Comparison of ENCODE assay signal across 23 cellular contexts in genomic region chr16:12231666-12232065, GRCh38.
A peak's percentile ranks its signal among the peaks of the same experiment; 100 is the strongest.
DNase-seq lines count a peak whose midpoint lies in the region; ATAC-seq and TF ChIP-seq lines count a peak whose summit lies in the region.
"Had no signal": no experiment of that assay in that cellular context is flagged by ENCODE, and none has a peak within 500 bp of the region (broad histone marks: within the 10 kb centered on the region; RNA-seq: fewer than 3 reads in every experiment).

No MANE protein-coding gene starts in this region.

- CTCF ChIA-PET in BJ (lab: Yijun Ruan, JAX), result interaction anchor here (1.4 to 1.5 kb wide), 2 partner anchors 137 to 164 kb away, joined by 3 to 5 read pairs; no protein-coding TSS in a partner anchor
- CTCF ChIA-PET in activated CD4-positive, alpha-beta T cell treated with anti-CD3 and anti-CD28 coated beads for 36 hours (lab: Charles Lee), result interaction anchor here (0.9 kb wide), 1 partner anchor 136 kb away, joined by 3 read pairs; no protein-coding TSS in a partner anchor

- DNase-seq in BJ (ENCODE audit: low read depth) (peak; percentile 74), MG63 (peak; percentile 52), choroid plexus epithelial cell (ENCODE audit: low read depth) (peak; percentile 39), non-pigmented ciliary epithelial cell (ENCODE audit: low read depth) (peak; percentile 32), NAMALWA (ENCODE audit: low spot score) (no peak), stomach (no peak)
- DNase-seq in activated CD4-positive, alpha-beta T cell treated with anti-CD3 and anti-CD28 coated beads for 36 hours, result no peak
- no peak for DNase-seq in activated CD4-positive, CD25-positive, alpha-beta regulatory T cell treated with anti-CD3 and anti-CD28 coated beads, Interleukin-2, amount 50 U/mL, for 72 hours
- DNase-seq: activated CD4-positive, alpha-beta T cell treated with anti-CD3 and anti-CD28 coated beads, Interleukin-2, amount 10 ng/mL, durations not matched to agents 7 days and 5 days; activated T-cell treated with anti-CD3 and anti-CD28 coated beads for 4 hours; DMS53; GOT3; head of caudate nucleus; islet precursor cell; NCI-H1092 treated with DMSO at 0.1 percent for 48 hours; NK-92 treated with Interleukin-12 subunit alpha and Interleukin-12 subunit beta, amount 100 ng/mL, for 24 hours; SJCRH30; substantia nigra; T1000 had no signal

- ATAC-seq in activated CD4-positive, alpha-beta T cell treated with anti-CD3 and anti-CD28 coated beads for 36 hours, result no peak

- POLR2A ChIA-PET in BJ (lab: Charles Lee), result interaction anchor here (0.6 kb wide), 1 partner anchor 624 kb away, joined by 6 read pairs; no protein-coding TSS in a partner anchor
- POLR2A ChIA-PET in activated CD4-positive, alpha-beta T cell treated with anti-CD3 and anti-CD28 coated beads for 36 hours (lab: Charles Lee), result no interaction called here

- no peak overlapping the region for H3K27ac ChIP-seq in stomach
- H3K27ac ChIP-seq: right atrium auricular region, SJCRH30 had no signal

- peaks cover 0 to 36% (median 7%) of the 10 kb centered on the region in 4 donors for H3K4me1 ChIP-seq in stomach
- H3K4me1 ChIP-seq: right atrium auricular region, SJCRH30 had no signal

- no peaks in the 10 kb centered on the region for H3K9me3 Mint-ChIP-seq in activated CD4-positive, alpha-beta T cell treated with anti-CD3 and anti-CD28 coated beads for 36 hours (ENCODE audit: low read depth)
- H3K9me3 Mint-ChIP-seq: activated CD4-positive, alpha-beta T cell treated with anti-CD3 and anti-CD28 coated beads, Interleukin-2, amount 10 ng/mL, durations not matched to agents 7 days and 5 days; activated naive CD4-positive, alpha-beta T cell treated with anti-CD3 and anti-CD28 coated beads, Interleukin-2, amount 50 U/mL, for 24 hours; central memory CD8-positive, alpha-beta T cell; neural crest cell had no signal

- H3K4me1 Mint-ChIP-seq in activated CD4-positive, alpha-beta T cell treated with anti-CD3 and anti-CD28 coated beads for 36 hours, result peaks cover 13% of the 10 kb centered on the region

- no peaks in the 10 kb centered on the region for H3K9me3 ChIP-seq in MG63
- no peaks in the 10 kb centered on the region for H3K9me3 ChIP-seq in stomach
- H3K9me3 ChIP-seq: right atrium auricular region, SJCRH30 had no signal

- H3K36me3 ChIP-seq in BJ (ENCODE audit: control insufficient read depth, insufficient read depth, low read length) (no peaks in the 10 kb centered on the region), MG63 (no peaks in the 10 kb centered on the region; the same call in 1 of the 2 replicates), stomach (no peaks in the 10 kb centered on the region)
- H3K36me3 ChIP-seq: right atrium auricular region, SJCRH30 had no signal

- H3K27me3 Mint-ChIP-seq in activated CD4-positive, alpha-beta T cell treated with anti-CD3 and anti-CD28 coated beads for 36 hours, result no peaks in the 10 kb centered on the region
- H3K27me3 Mint-ChIP-seq: activated CD4-positive, alpha-beta T cell treated with anti-CD3 and anti-CD28 coated beads, Interleukin-2, amount 10 ng/mL, durations not matched to agents 7 days and 5 days; activated naive CD4-positive, alpha-beta T cell treated with anti-CD3 and anti-CD28 coated beads, Interleukin-2, amount 50 U/mL, for 24 hours; central memory CD8-positive, alpha-beta T cell had no signal

- H3K4me3 ChIP-seq in BJ (ENCODE audit: low read depth, low read length) (no peak overlapping the region), MG63 (no peak overlapping the region), choroid plexus epithelial cell (ENCODE audit: low read depth, low read length) (no peak overlapping the region), stomach (no peak overlapping the region)
- H3K4me3 ChIP-seq: right atrium auricular region, SJCRH30 had no signal

- H3K27me3 ChIP-seq in BJ (ENCODE audit: control insufficient read depth, insufficient read depth, low read length), result no peaks in the 10 kb centered on the region
- no peaks in the 10 kb centered on the region for H3K27me3 ChIP-seq in MG63
- H3K27me3 ChIP-seq in stomach, result no peaks in the 10 kb centered on the region
- H3K27me3 ChIP-seq: right atrium auricular region, SJCRH30 had no signal

- TF ChIP-seq EP300 in stomach (IDR thresholded peaks at IDR 0.05), result no peak

- no peak overlapping the region for H3K27ac Mint-ChIP-seq in activated CD4-positive, alpha-beta T cell treated with anti-CD3 and anti-CD28 coated beads for 36 hours
- H3K27ac Mint-ChIP-seq: activated CD4-positive, alpha-beta T cell treated with anti-CD3 and anti-CD28 coated beads, Interleukin-2, amount 10 ng/mL, durations not matched to agents 7 days and 5 days; activated naive CD4-positive, alpha-beta T cell treated with anti-CD3 and anti-CD28 coated beads, Interleukin-2, amount 50 U/mL, for 24 hours had no signal

- WGBS in stomach, 5 donors, result 83 to 91% (median 87%) methylated on average over 2 of the region's 2 CpGs

- no peaks in the 10 kb centered on the region for H3K36me3 Mint-ChIP-seq in activated CD4-positive, alpha-beta T cell treated with anti-CD3 and anti-CD28 coated beads for 36 hours (ENCODE audit: low read depth)

- no peak for TF ChIP-seq POLR2A in stomach (IDR thresholded peaks at IDR 0.05)

- intact Hi-C loops in activated CD4-positive, alpha-beta T cell treated with anti-CD3 and anti-CD28 coated beads for 36 hours (cut with DNase I, micrococcal nuclease), result no loop called here
- intact Hi-C loops in stomach (cut with DNase I; ENCODE audit: low total_unique reads), result no loop called here

- H3K4me3 Mint-ChIP-seq in activated CD4-positive, alpha-beta T cell treated with anti-CD3 and anti-CD28 coated beads for 36 hours, result no peak overlapping the region
- H3K4me3 Mint-ChIP-seq: activated CD4-positive, alpha-beta T cell treated with anti-CD3 and anti-CD28 coated beads, Interleukin-2, amount 10 ng/mL, durations not matched to agents 7 days and 5 days; activated naive CD4-positive, alpha-beta T cell treated with anti-CD3 and anti-CD28 coated beads, Interleukin-2, amount 50 U/mL, for 24 hours; central memory CD8-positive, alpha-beta T cell; neural crest cell had no signal

- TF ChIP-seq CTCF in BJ (IDR thresholded peaks at IDR 0.05; ENCODE audit: insufficient read depth, low read depth, low read length) (no peak), choroid plexus epithelial cell (conservative IDR thresholded peaks at IDR 0.05; ENCODE audit: low read depth, low read length) (no peak), stomach (IDR thresholded peaks at IDR 0.05) (no peak)

Comparison
In these comparisons a context has a peak if more than half of its experiments do, and no peak if none do; other contexts are left out.
1. DNase-seq: peak in BJ (single experiment), MG63 (single experiment), choroid plexus epithelial cell (single experiment) and non-pigmented ciliary epithelial cell (single experiment); none in NAMALWA (single experiment), activated CD4-positive, alpha-beta T cell treated with anti-CD3 and anti-CD28 coated beads for 36 hours (single experiment), activated CD4-positive, CD25-positive, alpha-beta regulatory T cell treated with anti-CD3 and anti-CD28 coated beads, Interleukin-2, amount 50 U/mL, for 72 hours (single experiment) and stomach (single experiment).